8 cellular contexts compared by ENCODE assay signal in the genomic region with DNA sequence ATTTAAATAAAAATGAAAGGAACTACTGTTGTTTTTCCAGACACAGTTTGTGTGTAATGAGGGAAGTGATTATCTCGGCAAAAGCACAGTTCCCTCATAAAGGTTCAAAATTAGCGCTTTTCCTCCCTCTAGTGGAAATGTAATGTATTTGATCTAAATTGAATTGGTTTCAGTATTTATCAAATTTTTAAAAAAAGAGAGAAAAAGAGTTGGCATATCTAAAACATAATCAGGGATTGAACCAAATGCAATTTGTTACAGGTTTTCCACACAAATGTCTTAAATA. TPM values are rescaled to one million over a fixed set of nuclear protein-coding genes. Genes with fewer than 3 reads are reported as not detected.
DNase-seq lines count a peak whose midpoint lies in the region; ATAC-seq and TF ChIP-seq lines count a peak whose summit lies in the region.

No MANE protein-coding gene starts in this region.

- H3K27me3 ChIP-seq in BE2C (no peaks in the 10 kb centered on the region), Karpas-422 (ENCODE audit: low read length) (no peaks in the 10 kb centered on the region), SU-DHL-6 (ENCODE audit: low read length) (no peaks in the 10 kb centered on the region)

- H3K4me2 ChIP-seq in Karpas-422 (ENCODE audit: low read depth, low read length, poor library complexity, severe bottlenecking): peak overlapping the region; percentile 57
- peak overlapping the region; percentile 40 for H3K4me2 ChIP-seq in SU-DHL-6 (ENCODE audit: low read depth, low read length, poor library complexity, severe bottlenecking)

- H3K4me3 ChIP-seq in BE2C (ENCODE audit: low read depth, low read length) (no peak overlapping the region), Karpas-422 (ENCODE audit: low read length) (no peak overlapping the region), SU-DHL-6 (ENCODE audit: insufficient read depth, low read length, poor library complexity, severe bottlenecking) (no peak overlapping the region)

- H3K4me1 ChIP-seq in BE2C: peaks cover 23% of the 10 kb centered on the region
- peaks cover 49% of the 10 kb centered on the region for H3K4me1 ChIP-seq in Karpas-422 (ENCODE audit: low read length)

- ATAC-seq in HG03175 (IDR thresholded peaks at IDR 0.05; ENCODE audit: unreplicated experiment) (no peak), GM18498 (IDR thresholded peaks at IDR 0.05; ENCODE audit: unreplicated experiment) (no peak), GM19351 (IDR thresholded peaks at IDR 0.05; ENCODE audit: unreplicated experiment) (no peak)

- H3K36me3 ChIP-seq in BE2C (no peaks in the 10 kb centered on the region), Karpas-422 (ENCODE audit: insufficient read depth, low read length) (no peaks in the 10 kb centered on the region), SU-DHL-6 (ENCODE audit: low read length) (peaks cover 5% of the 10 kb centered on the region; the same call in 1 of the 2 replicates)

- H3K79me2 ChIP-seq in Karpas-422 (ENCODE audit: low read length) (no peaks in the 10 kb centered on the region), SU-DHL-6 (ENCODE audit: insufficient read depth, low read length) (no peaks in the 10 kb centered on the region)

- H3K9me3 ChIP-seq in BE2C (no peaks in the 10 kb centered on the region), Karpas-422 (ENCODE audit: low read length) (peaks cover 6% of the 10 kb centered on the region; the same call in 1 of the 2 replicates), SU-DHL-6 (ENCODE audit: insufficient read depth, low read length) (peaks cover 13% of the 10 kb centered on the region; the same call in 1 of the 2 replicates)

- no peaks in the 10 kb centered on the region for H3F3A ChIP-seq in SU-DHL-6 (ENCODE audit: insufficient read depth)

- H3K9ac ChIP-seq in Karpas-422 (ENCODE audit: low read length) (peak overlapping the region; percentile 43), SU-DHL-6 (ENCODE audit: low read length) (peak overlapping the region; percentile 33)

- H2AFZ ChIP-seq in Karpas-422 (ENCODE audit: low read length) (peak overlapping the region; percentile 90), SU-DHL-6 (ENCODE audit: low read depth, low read length, severe bottlenecking) (peak overlapping the region; percentile 88)

- H4K20me1 ChIP-seq in Karpas-422 (ENCODE audit: insufficient read depth, low read depth, low read length) (no peaks in the 10 kb centered on the region), SU-DHL-6 (ENCODE audit: low read depth, low read length) (no peaks in the 10 kb centered on the region)

- TF ChIP-seq CTCF in BE2C (IDR thresholded peaks at IDR 0.05; ENCODE audit: low read depth, low read length) (peak; percentile 57), SU-DHL-6 (IDR thresholded peaks at IDR 0.05; ENCODE audit: insufficient read depth, low read length, poor library complexity, severe bottlenecking) (peak; percentile 36)

- DNase-seq in BE2C: no peak
- peak; percentile 90 for DNase-seq in Karpas-422
- peak; percentile 22 for DNase-seq in iPS-NIHi11 (ENCODE audit: low spot score)
- no peak for DNase-seq in GM19240 (ENCODE audit: insufficient read length, low spot score)

- H3K9me2 ChIP-seq in Karpas-422 (replicated peaks; ENCODE audit: insufficient read depth, low read length): no peaks in the 10 kb centered on the region
- H3K9me2 ChIP-seq in SU-DHL-6 (replicated peaks; ENCODE audit: insufficient read depth, low read length): no peaks in the 10 kb centered on the region

- H3K27ac ChIP-seq in Karpas-422 (ENCODE audit: low read length) (peak overlapping the region; percentile 76), SU-DHL-6 (ENCODE audit: low read depth, low read length) (peak overlapping the region; percentile 23)

RNA-seq across cellular contexts. Expression of gene CMPK2, which starts 37.5 kb away (rescaled TPM):
- polyA plus RNA-seq in BE2C (2012; ENCODE audit: insufficient read depth, insufficient read length, low read depth): 5.1 TPM
- total RNA-seq in Karpas-422 (2014; rRNA removed; shearing (Covaris generic); ENCODE audit: low replicate concordance): 18.8 and 26.6 TPM in 2 replicates

RNA-seq across cellular contexts. Expression of gene RSAD2, which starts 49.3 kb away (rescaled TPM):
- 0.46 TPM for polyA plus RNA-seq in BE2C (2012; ENCODE audit: insufficient read depth, insufficient read length, low read depth)
- 2.7 and 12.4 TPM in 2 replicates for total RNA-seq in Karpas-422 (2014; rRNA removed; shearing (Covaris generic); ENCODE audit: low replicate concordance)

Comparison
In these comparisons a context has a peak if more than half of its experiments do, and no peak if none do; other contexts are left out.
1. DNase-seq: peak in Karpas-422 (single experiment) and iPS-NIHi11 (single experiment); none in BE2C (single experiment) and GM19240 (single experiment).